ENCODE assay signal across 25 cellular contexts in the genomic region with DNA sequence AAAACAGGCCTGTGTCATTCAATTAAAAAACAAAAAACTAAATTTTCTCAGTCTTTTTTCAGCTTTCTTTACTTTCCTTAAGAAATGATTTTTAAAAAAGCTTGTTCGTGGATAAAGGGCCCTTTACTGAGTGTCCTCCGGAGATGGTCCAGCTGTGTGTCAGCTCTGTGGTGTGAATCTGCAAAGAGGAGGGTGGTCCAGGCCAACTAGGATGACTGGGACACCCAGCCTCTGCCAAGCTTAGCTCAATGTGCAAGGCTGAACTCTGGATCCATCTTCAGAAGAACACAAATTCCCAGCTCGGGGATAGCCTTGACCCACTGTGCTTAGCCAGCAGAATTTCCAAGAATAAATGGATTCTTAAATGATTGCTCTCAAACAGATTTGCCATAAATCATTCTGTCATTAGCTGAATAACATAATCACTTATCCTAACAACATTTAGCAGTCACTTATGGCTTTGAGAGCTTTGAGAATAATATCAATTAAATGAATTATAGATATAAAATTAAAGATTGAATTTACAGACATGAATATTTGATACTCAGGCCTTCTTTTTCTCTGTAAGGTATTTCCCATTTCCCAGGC. TPM values are rescaled to one million over a fixed set of nuclear protein-coding genes. Genes with fewer than 3 reads are reported as not detected.
"Had no signal": no experiment of that assay in that cellular context is flagged by ENCODE, and none has a peak within 500 bp of the region (broad histone marks: within the 10 kb centered on the region; RNA-seq: fewer than 3 reads in every experiment).

No MANE protein-coding gene starts in this region.

- H3K4me1 ChIP-seq: parathyroid adenoma, right lobe of liver, suprapubic skin, transverse colon, uterus had no signal

- H3K27me3 ChIP-seq: neutrophil, right lobe of liver, stomach, suprapubic skin, transverse colon, uterus had no signal

- H3K9me3 ChIP-seq: neutrophil, right lobe of liver, stomach, suprapubic skin, transverse colon, uterus had no signal

- H3K4me3 Mint-ChIP-seq: activated naive CD4-positive, alpha-beta T cell treated with anti-CD3 and anti-CD28 coated beads, Interleukin-2, amount 50 U/mL, for 24 hours; brain; dendritic cell treated with granulocyte-macrophage colony-stimulating factor and Interleukin-4, amounts not matched to agents 40 ng/mL and 50 ng/mL, for 4 days; naive thymus-derived CD8-positive, alpha-beta T cell; stimulated activated memory B cell treated with anti-CD40 and anti-IgM and Interleukin-4, amounts not matched to agents 10 μg/mL and 1 μg/mL and 100 μg/mL, for 72 hours had no signal

- H3K27ac ChIP-seq: neutrophil, parathyroid adenoma, right lobe of liver, stomach, suprapubic skin, transverse colon, uterus, WERI-Rb-1 had no signal

- H3K36me3 Mint-ChIP-seq: activated naive CD4-positive, alpha-beta T cell treated with anti-CD3 and anti-CD28 coated beads, Interleukin-2, amount 50 U/mL, for 24 hours; brain had no signal

- H3K27ac Mint-ChIP-seq: activated naive CD4-positive, alpha-beta T cell treated with anti-CD3 and anti-CD28 coated beads, Interleukin-2, amount 50 U/mL, for 24 hours; brain; dendritic cell treated with granulocyte-macrophage colony-stimulating factor and Interleukin-4, amounts not matched to agents 40 ng/mL and 50 ng/mL, for 4 days; naive thymus-derived CD8-positive, alpha-beta T cell; stimulated activated memory B cell treated with anti-CD40 and anti-IgM and Interleukin-4, amounts not matched to agents 10 μg/mL and 1 μg/mL and 100 μg/mL, for 72 hours had no signal

- ATAC-seq: naive thymus-derived CD8-positive, alpha-beta T cell; right lobe of liver; stimulated activated memory B cell treated with anti-CD40 and anti-IgM and Interleukin-4, amounts not matched to agents 10 μg/mL and 1 μg/mL and 100 μg/mL, for 72 hours had no signal

- H3K27me3 Mint-ChIP-seq: brain; dendritic cell treated with granulocyte-macrophage colony-stimulating factor and Interleukin-4, amounts not matched to agents 40 ng/mL and 50 ng/mL, for 4 days had no signal

- DNase-seq: activated CD4-positive, CD25-positive, alpha-beta regulatory T cell treated with anti-CD3 and anti-CD28 coated beads, Interleukin-2, amount 50 U/mL, for 72 hours; activated gamma-delta T cell treated with Interleukin-2 at 50 U/mL for 16 hours; activated T-cell treated with anti-CD3 and anti-CD28 coated beads, Interleukin-2, amount 50 U/mL, for 1 hour; anterior cingulate cortex; caudate nucleus; effector CD4-positive, alpha-beta T cell; hippocampal formation; naive thymus-derived CD8-positive, alpha-beta T cell; right lobe of liver; small intestine; stomach; T-helper 1 cell; transverse colon; uterus; WERI-Rb-1 had no signal

- H3K4me1 Mint-ChIP-seq: activated naive CD4-positive, alpha-beta T cell treated with anti-CD3 and anti-CD28 coated beads, Interleukin-2, amount 50 U/mL, for 24 hours; brain; stimulated activated memory B cell treated with anti-CD40 and anti-IgM and Interleukin-4, amounts not matched to agents 10 μg/mL and 1 μg/mL and 100 μg/mL, for 72 hours had no signal

- H3K4me3 ChIP-seq: right lobe of liver, stomach, suprapubic skin, transverse colon, uterus had no signal

- H3K9me3 Mint-ChIP-seq: activated naive CD4-positive, alpha-beta T cell treated with anti-CD3 and anti-CD28 coated beads, Interleukin-2, amount 50 U/mL, for 24 hours had no signal

- H3K36me3 ChIP-seq: neutrophil, right lobe of liver, stomach, suprapubic skin, transverse colon, uterus, WERI-Rb-1 had no signal

RNA-seq across cellular contexts. Expression of a gene that starts 14.3 kb away (rescaled TPM):
- total RNA-seq: naive thymus-derived CD8-positive, alpha-beta T cell had no signal

RNA-seq across cellular contexts. Expression of a gene that starts 36.0 kb away (rescaled TPM):
- total RNA-seq: fibroblast of villous mesenchyme had no signal

RNA-seq across cellular contexts. Expression of a gene that starts 48.3 kb away (rescaled TPM):
- total RNA-seq: epithelial cell of proximal tubule; fibroblast of villous mesenchyme; lung microvascular endothelial cell; naive thymus-derived CD8-positive, alpha-beta T cell; stomach; suprapubic skin; transverse colon had no signal

RNA-seq across cellular contexts. Expression of a gene that starts 56.4 kb away (rescaled TPM):
- total RNA-seq: epithelial cell of proximal tubule; fibroblast of villous mesenchyme; lung microvascular endothelial cell; naive thymus-derived CD8-positive, alpha-beta T cell; right lobe of liver; stomach; transverse colon; uterus had no signal
